Comparison of ENCODE assay signal across 1 cellular context in genomic region chr11:27703453-27703852, GRCh38.
TF ChIP-seq lines count a peak whose summit lies in the region.

No MANE protein-coding gene starts in this region.

TF ChIP-seq in GM23338, 12 proteins besides CTCF, POLR2A, EP300 and RAD21 (continued from another document):
- TF ChIP-seq ETS1 (IDR thresholded peaks at IDR 0.05) (no peak), POLR2AphosphoS5 (IDR thresholded peaks at IDR 0.05; ENCODE audit: low read depth) (no peak), CREB1 (CRISPR knock-in tag; IDR thresholded peaks at IDR 0.05; ENCODE audit: low read depth) (no peak), STAT1 (IDR thresholded peaks at IDR 0.05; ENCODE audit: unreplicated experiment) (no peak), EZH2phosphoT487 (IDR thresholded peaks at IDR 0.05; ENCODE audit: unreplicated experiment) (no peak), JUNB (IDR thresholded peaks at IDR 0.05; ENCODE audit: unreplicated experiment) (no peak), ZNF331 (CRISPR knock-in tag; IDR thresholded peaks at IDR 0.05; ENCODE audit: low read depth) (no peak), ZNF462 (CRISPR knock-in tag; IDR thresholded peaks at IDR 0.05) (no peak)
